Comparison of ENCODE assay signal across 23 cellular contexts in the genomic region with DNA sequence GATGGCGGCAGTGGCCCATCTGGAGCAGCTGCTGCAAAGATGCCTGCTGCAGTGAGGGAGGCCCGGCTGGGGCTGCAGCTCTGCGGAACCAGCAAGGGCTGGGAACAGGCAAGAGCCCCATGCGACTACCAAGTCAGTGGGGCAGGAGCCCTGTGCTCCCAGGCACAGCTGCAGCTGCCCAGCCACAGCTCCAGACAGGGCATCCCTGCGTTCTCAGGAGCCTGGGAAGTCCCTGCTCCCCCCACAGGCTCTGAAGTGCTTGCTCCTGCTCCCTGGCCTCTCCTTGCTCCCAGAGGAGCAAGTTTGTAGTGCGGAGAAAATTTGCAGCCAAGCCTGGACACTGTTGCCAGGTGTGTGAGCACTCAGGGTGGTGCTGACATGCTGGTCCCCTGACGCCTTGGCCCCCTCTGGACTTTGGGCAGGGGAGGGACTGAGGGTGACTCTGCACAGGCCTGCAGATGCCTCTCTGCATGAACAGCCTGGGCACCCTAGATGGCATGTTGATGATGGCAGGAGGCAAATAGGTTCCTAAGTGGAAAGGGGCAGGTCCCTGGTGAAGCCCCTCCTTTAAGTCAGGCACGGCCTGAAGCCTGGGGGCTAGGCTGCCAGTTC.
"Had no signal": no experiment of that assay in that cellular context is flagged by ENCODE, and none has a peak within 500 bp of the region (broad histone marks: within the 10 kb centered on the region; RNA-seq: fewer than 3 reads in every experiment).

No MANE protein-coding gene starts in this region.

- H3K9me3 ChIP-seq: upper lobe of left lung, vagina had no signal

- H3K27me3 ChIP-seq: brain microvascular endothelial cell, upper lobe of left lung, vagina had no signal

- H3K4me1 ChIP-seq: foreskin keratinocyte, upper lobe of left lung, vagina had no signal

- H3K9me3 Mint-ChIP-seq: activated naive CD8-positive, alpha-beta T cell treated with anti-CD3 and anti-CD28 coated beads, Interleukin-2, amount 10 ng/mL, durations not matched to agents 7 days and 5 days; activated T-cell treated with anti-CD3 and anti-CD28 coated beads, Interleukin-2, amount 50 U/mL, for 72 hours; stimulated activated naive CD8-positive, alpha-beta T cell treated with anti-CD3 and anti-CD28 coated beads, Interleukin-15, amount 100 ng/mL, for 72 hours; T-cell had no signal

- H3K27ac ChIP-seq: brain microvascular endothelial cell, foreskin keratinocyte, skin epidermis, upper lobe of left lung, vagina had no signal

- H3K4me3 Mint-ChIP-seq: activated naive CD8-positive, alpha-beta T cell treated with anti-CD3 and anti-CD28 coated beads, Interleukin-2, amount 10 ng/mL, durations not matched to agents 7 days and 5 days; activated T-cell treated with anti-CD3 and anti-CD28 coated beads, Interleukin-2, amount 50 U/mL, for 72 hours; naive thymus-derived CD4-positive, alpha-beta T cell; stimulated activated naive CD8-positive, alpha-beta T cell treated with anti-CD3 and anti-CD28 coated beads, Interleukin-15, amount 100 ng/mL, for 72 hours; T-cell had no signal

- H3K4me3 ChIP-seq: skin epidermis, upper lobe of left lung, vagina had no signal

- H3K27ac Mint-ChIP-seq: activated naive CD8-positive, alpha-beta T cell treated with anti-CD3 and anti-CD28 coated beads, Interleukin-2, amount 10 ng/mL, durations not matched to agents 7 days and 5 days; activated T-cell treated with anti-CD3 and anti-CD28 coated beads, Interleukin-2, amount 50 U/mL, for 72 hours; naive thymus-derived CD4-positive, alpha-beta T cell; stimulated activated naive CD8-positive, alpha-beta T cell treated with anti-CD3 and anti-CD28 coated beads, Interleukin-15, amount 100 ng/mL, for 72 hours; T-cell had no signal

- DNase-seq: activated CD4-positive, alpha-beta T cell treated with anti-CD3 and anti-CD28 coated beads for 4 hours; activated CD4-positive, alpha-beta T cell treated with anti-CD3 and anti-CD28 coated beads, Interleukin-2, amount 50 U/mL, for 4 hours; activated naive CD4-positive, alpha-beta T cell treated with Interleukin-2 at 50 U/mL for 16 hours; activated naive CD8-positive, alpha-beta T cell treated with anti-CD3 and anti-CD28 coated beads, Interleukin-2, amount 10 ng/mL, durations not matched to agents 7 days and 5 days; activated T-cell treated with anti-CD3 and anti-CD28 coated beads for 4 hours; activated T-cell treated with anti-CD3 and anti-CD28 coated beads, Interleukin-2, amount 50 U/mL, for 72 hours; amniotic stem cell; brain microvascular endothelial cell; foreskin keratinocyte; kidney; midbrain; naive thymus-derived CD4-positive, alpha-beta T cell; posterior cingulate gyrus; stimulated activated CD4-positive, alpha-beta T cell treated with anti-CD3 and anti-CD28 coated beads, Interleukin-12 subunit alpha, Interleukin-12 subunit beta, amount 100 ng/mL, for 4 hours; stimulated activated CD4-positive, alpha-beta T cell treated with anti-CD3 and anti-CD28 coated beads, Interleukin-4, amount 100 ng/mL, for 1 hour; stimulated activated naive CD8-positive, alpha-beta T cell treated with anti-CD3 and anti-CD28 coated beads, Interleukin-15, amount 100 ng/mL, for 72 hours; substantia nigra; T-cell had no signal

- ATAC-seq: activated T-cell treated with anti-CD3 and anti-CD28 coated beads, Interleukin-2, amount 50 U/mL, for 72 hours; esophagus mucosa; foreskin keratinocyte; naive thymus-derived CD4-positive, alpha-beta T cell; sciatic nerve; stimulated activated naive CD8-positive, alpha-beta T cell treated with anti-CD3 and anti-CD28 coated beads, Interleukin-15, amount 100 ng/mL, for 72 hours had no signal

- H3K4me1 Mint-ChIP-seq: stimulated activated naive CD8-positive, alpha-beta T cell treated with anti-CD3 and anti-CD28 coated beads, Interleukin-15, amount 100 ng/mL, for 72 hours; T-cell had no signal

- H3K36me3 Mint-ChIP-seq: activated naive CD8-positive, alpha-beta T cell treated with anti-CD3 and anti-CD28 coated beads, Interleukin-2, amount 10 ng/mL, durations not matched to agents 7 days and 5 days; naive thymus-derived CD4-positive, alpha-beta T cell; T-cell had no signal

- H3K36me3 ChIP-seq: brain microvascular endothelial cell, upper lobe of left lung, vagina had no signal
